In the genomic region with DNA sequence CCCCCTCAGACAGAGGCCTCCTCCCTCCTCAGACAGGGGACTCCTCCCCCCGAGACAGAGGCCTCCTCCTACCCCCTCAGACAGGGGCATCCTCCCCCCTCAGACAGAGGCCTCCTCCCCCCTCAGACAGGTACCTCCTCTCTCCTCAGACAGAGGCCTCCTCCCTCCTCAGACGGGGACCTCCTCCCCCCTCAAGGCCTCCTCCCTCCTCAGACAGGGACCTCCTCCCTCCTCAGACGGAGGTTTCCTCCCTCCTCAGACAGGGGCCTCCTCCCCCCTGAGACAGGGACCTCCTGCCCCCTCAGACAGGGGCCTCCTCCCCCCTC, we compare ENCODE assay signal across 1 cellular context.
A peak's percentile ranks its signal among the peaks of the same experiment; 100 is the strongest.
TF ChIP-seq lines count a peak whose summit lies in the region.

No MANE protein-coding gene starts in this region.

TF ChIP-seq in HepG2, 621 proteins besides CTCF, POLR2A, EP300 and RAD21:
- TF ChIP-seq PCBP1 (IDR thresholded peaks at IDR 0.05; ENCODE audit: borderline replicate concordance, low read depth, low read length) (0 out of 2 replicates have a peak, but pooled peaks have one; percentile 39), SNRNP70 (IDR thresholded peaks at IDR 0.05; ENCODE audit: low read depth, low read length) (no peak), ZNF768 (CRISPR knock-in tag; IDR thresholded peaks at IDR 0.05) (no peak), ARNTL (CRISPR knock-in tag; IDR thresholded peaks at IDR 0.05) (no peak), ZSCAN22 (CRISPR knock-in tag; IDR thresholded peaks at IDR 0.05) (peak; percentile 98), MEF2D (CRISPR knock-in tag; IDR thresholded peaks at IDR 0.05) (no peak), HOXA7 (CRISPR knock-in tag; IDR thresholded peaks at IDR 0.05) (no peak), ZBTB21 (CRISPR knock-in tag; IDR thresholded peaks at IDR 0.05) (no peak), TCF7 (IDR thresholded peaks at IDR 0.05; ENCODE audit: low read depth) (no peak), ZNF792 (CRISPR knock-in tag; IDR thresholded peaks at IDR 0.05) (no peak), HNRNPK (IDR thresholded peaks at IDR 0.05; ENCODE audit: low read depth, low read length, poor library complexity, severe bottlenecking) (no peak), FOSL1 (CRISPR knock-in tag; IDR thresholded peaks at IDR 0.05; ENCODE audit: borderline replicate concordance) (no peak), RBM22 (optimal IDR thresholded peaks at IDR 0.05; ENCODE audit: low read length) (peak; percentile 14), ZNF354B (CRISPR knock-in tag; IDR thresholded peaks at IDR 0.05) (no peak), PHF5A (CRISPR knock-in tag; IDR thresholded peaks at IDR 0.05; ENCODE audit: low read depth, unreplicated experiment) (no peak), RFX1 (IDR thresholded peaks at IDR 0.05) (no peak)
- TF ChIP-seq, protein P1, sequence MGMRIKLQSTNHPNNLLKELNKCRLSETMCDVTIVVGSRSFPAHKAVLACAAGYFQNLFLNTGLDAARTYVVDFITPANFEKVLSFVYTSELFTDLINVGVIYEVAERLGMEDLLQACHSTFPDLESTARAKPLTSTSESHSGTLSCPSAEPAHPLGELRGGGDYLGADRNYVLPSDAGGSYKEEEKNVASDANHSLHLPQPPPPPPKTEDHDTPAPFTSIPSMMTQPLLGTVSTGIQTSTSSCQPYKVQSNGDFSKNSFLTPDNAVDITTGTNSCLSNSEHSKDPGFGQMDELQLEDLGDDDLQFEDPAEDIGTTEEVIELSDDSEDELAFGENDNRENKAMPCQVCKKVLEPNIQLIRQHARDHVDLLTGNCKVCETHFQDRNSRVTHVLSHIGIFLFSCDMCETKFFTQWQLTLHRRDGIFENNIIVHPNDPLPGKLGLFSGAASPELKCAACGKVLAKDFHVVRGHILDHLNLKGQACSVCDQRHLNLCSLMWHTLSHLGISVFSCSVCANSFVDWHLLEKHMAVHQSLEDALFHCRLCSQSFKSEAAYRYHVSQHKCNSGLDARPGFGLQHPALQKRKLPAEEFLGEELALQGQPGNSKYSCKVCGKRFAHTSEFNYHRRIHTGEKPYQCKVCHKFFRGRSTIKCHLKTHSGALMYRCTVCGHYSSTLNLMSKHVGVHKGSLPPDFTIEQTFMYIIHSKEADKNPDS (CRISPR knock-in tag; IDR thresholded peaks at IDR 0.05), result no peak
- TF ChIP-seq, protein P2, sequence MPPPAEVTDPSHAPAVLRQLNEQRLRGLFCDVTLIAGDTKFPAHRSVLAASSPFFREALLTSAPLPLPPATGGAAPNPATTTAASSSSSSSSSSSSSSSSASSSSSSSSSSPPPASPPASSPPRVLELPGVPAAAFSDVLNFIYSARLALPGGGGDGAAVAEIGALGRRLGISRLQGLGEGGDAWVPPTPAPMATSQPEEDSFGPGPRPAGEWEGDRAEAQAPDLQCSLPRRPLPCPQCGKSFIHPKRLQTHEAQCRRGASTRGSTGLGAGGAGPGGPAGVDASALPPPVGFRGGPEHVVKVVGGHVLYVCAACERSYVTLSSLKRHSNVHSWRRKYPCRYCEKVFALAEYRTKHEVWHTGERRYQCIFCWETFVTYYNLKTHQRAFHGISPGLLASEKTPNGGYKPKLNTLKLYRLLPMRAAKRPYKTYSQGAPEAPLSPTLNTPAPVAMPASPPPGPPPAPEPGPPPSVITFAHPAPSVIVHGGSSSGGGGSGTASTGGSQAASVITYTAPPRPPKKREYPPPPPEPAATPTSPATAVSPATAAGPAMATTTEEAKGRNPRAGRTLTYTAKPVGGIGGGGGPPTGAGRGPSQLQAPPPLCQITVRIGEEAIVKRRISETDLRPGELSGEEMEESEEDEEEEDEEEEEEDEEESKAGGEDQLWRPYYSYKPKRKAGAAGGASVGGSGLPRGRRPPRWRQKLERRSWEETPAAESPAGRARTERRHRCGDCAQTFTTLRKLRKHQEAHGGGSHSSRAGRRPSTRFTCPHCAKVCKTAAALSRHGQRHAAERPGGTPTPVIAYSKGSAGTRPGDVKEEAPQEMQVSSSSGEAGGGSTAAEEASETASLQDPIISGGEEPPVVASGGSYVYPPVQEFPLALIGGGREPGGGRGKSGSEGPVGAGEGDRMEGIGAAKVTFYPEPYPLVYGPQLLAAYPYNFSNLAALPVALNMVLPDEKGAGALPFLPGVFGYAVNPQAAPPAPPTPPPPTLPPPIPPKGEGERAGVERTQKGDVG (CRISPR knock-in tag; IDR thresholded peaks at IDR 0.05; ENCODE audit: borderline replicate concordance), result no peak
- TF ChIP-seq, protein P3, sequence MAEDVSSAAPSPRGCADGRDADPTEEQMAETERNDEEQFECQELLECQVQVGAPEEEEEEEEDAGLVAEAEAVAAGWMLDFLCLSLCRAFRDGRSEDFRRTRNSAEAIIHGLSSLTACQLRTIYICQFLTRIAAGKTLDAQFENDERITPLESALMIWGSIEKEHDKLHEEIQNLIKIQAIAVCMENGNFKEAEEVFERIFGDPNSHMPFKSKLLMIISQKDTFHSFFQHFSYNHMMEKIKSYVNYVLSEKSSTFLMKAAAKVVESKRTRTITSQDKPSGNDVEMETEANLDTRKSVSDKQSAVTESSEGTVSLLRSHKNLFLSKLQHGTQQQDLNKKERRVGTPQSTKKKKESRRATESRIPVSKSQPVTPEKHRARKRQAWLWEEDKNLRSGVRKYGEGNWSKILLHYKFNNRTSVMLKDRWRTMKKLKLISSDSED (CRISPR knock-in tag; IDR thresholded peaks at IDR 0.05), result no peak
- TF ChIP-seq, protein P4, sequence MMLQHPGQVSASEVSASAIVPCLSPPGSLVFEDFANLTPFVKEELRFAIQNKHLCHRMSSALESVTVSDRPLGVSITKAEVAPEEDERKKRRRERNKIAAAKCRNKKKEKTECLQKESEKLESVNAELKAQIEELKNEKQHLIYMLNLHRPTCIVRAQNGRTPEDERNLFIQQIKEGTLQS (CRISPR knock-in tag; IDR thresholded peaks at IDR 0.05), result no peak
- TF ChIP-seq, protein P5, sequence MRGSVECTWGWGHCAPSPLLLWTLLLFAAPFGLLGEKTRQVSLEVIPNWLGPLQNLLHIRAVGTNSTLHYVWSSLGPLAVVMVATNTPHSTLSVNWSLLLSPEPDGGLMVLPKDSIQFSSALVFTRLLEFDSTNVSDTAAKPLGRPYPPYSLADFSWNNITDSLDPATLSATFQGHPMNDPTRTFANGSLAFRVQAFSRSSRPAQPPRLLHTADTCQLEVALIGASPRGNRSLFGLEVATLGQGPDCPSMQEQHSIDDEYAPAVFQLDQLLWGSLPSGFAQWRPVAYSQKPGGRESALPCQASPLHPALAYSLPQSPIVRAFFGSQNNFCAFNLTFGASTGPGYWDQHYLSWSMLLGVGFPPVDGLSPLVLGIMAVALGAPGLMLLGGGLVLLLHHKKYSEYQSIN (CRISPR knock-in tag; IDR thresholded peaks at IDR 0.05; ENCODE audit: borderline replicate concordance), result no peak
- TF ChIP-seq, protein P6, sequence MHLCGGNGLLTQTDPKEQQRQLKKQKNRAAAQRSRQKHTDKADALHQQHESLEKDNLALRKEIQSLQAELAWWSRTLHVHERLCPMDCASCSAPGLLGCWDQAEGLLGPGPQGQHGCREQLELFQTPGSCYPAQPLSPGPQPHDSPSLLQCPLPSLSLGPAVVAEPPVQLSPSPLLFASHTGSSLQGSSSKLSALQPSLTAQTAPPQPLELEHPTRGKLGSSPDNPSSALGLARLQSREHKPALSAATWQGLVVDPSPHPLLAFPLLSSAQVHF (CRISPR knock-in tag; IDR thresholded peaks at IDR 0.05), result no peak
TF ChIP-seq in HepG2: peak in this region for 3.
